ENCODE assay signal across 9 cellular contexts in genomic region chr4:38529189-38530115, GRCh38.
DNase-seq lines count a peak whose midpoint lies in the region; ATAC-seq and TF ChIP-seq lines count a peak whose summit lies in the region.
"Had no signal": no experiment of that assay in that cellular context is flagged by ENCODE, and none has a peak within 500 bp of the region (broad histone marks: within the 10 kb centered on the region; RNA-seq: fewer than 3 reads in every experiment).

No MANE protein-coding gene starts in this region.

- peak; percentile 72 for DNase-seq in activated naive CD4-positive, alpha-beta T cell treated with anti-CD3 and anti-CD28 coated beads, Interleukin-2, amount 10 ng/mL, durations not matched to agents 7 days and 5 days
- DNase-seq in lower leg skin (ENCODE audit: low spot score in 2 of 2) (no peak), HFFc6 (no peak)

- H3K9me3 ChIP-seq in OCI-LY3 (ENCODE audit: insufficient read depth, low read length) (no peaks in the 10 kb centered on the region), liver (ENCODE audit: control insufficient read depth in 4 of 4, low read length in 3 of 4) (no peaks in the 10 kb centered on the region), subcutaneous abdominal adipose tissue (ENCODE audit: control insufficient read depth in 5 of 5, low read length in 5 of 5) (no peaks in the 10 kb centered on the region)

- CTCF ChIA-PET in activated naive CD4-positive, alpha-beta T cell treated with anti-CD3 and anti-CD28 coated beads, Interleukin-2, amount 10 ng/mL, durations not matched to agents 7 days and 5 days (lab: Charles Lee) = interaction anchor here (0.8 kb wide), 1 partner anchor 210 kb away, joined by 3 read pairs; no protein-coding TSS in a partner anchor

- H3K4me1 ChIP-seq in OCI-LY3 (ENCODE audit: low read length) (peaks cover 10% of the 10 kb centered on the region), liver (ENCODE audit: control insufficient read depth in 4 of 4, insufficient read depth in 4 of 4, low read length in 3 of 4) (no peaks in the 10 kb centered on the region), subcutaneous abdominal adipose tissue (ENCODE audit: control insufficient read depth in 5 of 5, insufficient read depth in 5 of 5, low read length in 5 of 5) (peaks cover 0 to 25% (median 11%) of the 10 kb centered on the region in 5 donors)

- TF ChIP-seq POLR2A in lower leg skin (IDR thresholded peaks at IDR 0.05) = no peak

- no peaks in the 10 kb centered on the region for H3K36me3 ChIP-seq in OCI-LY3 (replicated peaks; ENCODE audit: low read depth, low read length)
- H3K36me3 ChIP-seq in liver (ENCODE audit: control insufficient read depth in 4 of 4, insufficient read depth in 3 of 4, low read depth in 1 of 4, low read length in 3 of 4) = no peaks in the 10 kb centered on the region
- H3K36me3 ChIP-seq in subcutaneous abdominal adipose tissue (ENCODE audit: control insufficient read depth in 5 of 5, insufficient read depth in 5 of 5, low read length in 5 of 5) = no peaks in the 10 kb centered on the region

- TF ChIP-seq CTCF in OCI-LY3 (IDR thresholded peaks at IDR 0.05; ENCODE audit: low read depth, low read length) (no peak), liver (IDR thresholded peaks at IDR 0.05; ENCODE audit: low read depth, low read length, missing input control) (no peak), lower leg skin (IDR thresholded peaks at IDR 0.05) (no peak), HFFc6 (IDR thresholded peaks at IDR 0.05) (no peak)

- peak overlapping the region; percentile 97 for H3K27ac Mint-ChIP-seq in activated naive CD4-positive, alpha-beta T cell treated with anti-CD3 and anti-CD28 coated beads, Interleukin-2, amount 10 ng/mL, durations not matched to agents 7 days and 5 days
- no peak overlapping the region for H3K27ac Mint-ChIP-seq in HFFc6

- H3K4me3 Mint-ChIP-seq in activated naive CD4-positive, alpha-beta T cell treated with anti-CD3 and anti-CD28 coated beads, Interleukin-2, amount 10 ng/mL, durations not matched to agents 7 days and 5 days = no peak overlapping the region
- H3K4me3 Mint-ChIP-seq in HFFc6 = no peak overlapping the region

- peaks cover 10% of the 10 kb centered on the region for H3K9me3 Mint-ChIP-seq in activated naive CD4-positive, alpha-beta T cell treated with anti-CD3 and anti-CD28 coated beads, Interleukin-2, amount 10 ng/mL, durations not matched to agents 7 days and 5 days
- no peaks in the 10 kb centered on the region for H3K9me3 Mint-ChIP-seq in HFFc6

- no peaks in the 10 kb centered on the region for H3K79me2 ChIP-seq in OCI-LY3 (ENCODE audit: low read length)

- peak overlapping the region; percentile 52; the same call in 1 of the 2 replicates for H2AFZ ChIP-seq in OCI-LY3 (ENCODE audit: low read depth, low read length)

- intact Hi-C loops in lower leg skin (cut with DNase I; ENCODE audit: low total_unique reads) = no loop called here

- peaks cover 19% of the 10 kb centered on the region for H3K36me3 Mint-ChIP-seq in activated naive CD4-positive, alpha-beta T cell treated with anti-CD3 and anti-CD28 coated beads, Interleukin-2, amount 10 ng/mL, durations not matched to agents 7 days and 5 days
- no peaks in the 10 kb centered on the region for H3K36me3 Mint-ChIP-seq in HFFc6 (ENCODE audit: low read depth)

- peaks cover 4% of the 10 kb centered on the region for H3K27me3 Mint-ChIP-seq in activated naive CD4-positive, alpha-beta T cell treated with anti-CD3 and anti-CD28 coated beads, Interleukin-2, amount 10 ng/mL, durations not matched to agents 7 days and 5 days
- peaks cover 20% of the 10 kb centered on the region for H3K27me3 Mint-ChIP-seq in HFFc6 (ENCODE audit: insufficient read depth)

- WGBS in liver = 73% methylated on average over 15 of the region's 15 CpGs
- WGBS in lower leg skin, 2 donors = 68 to 80% methylated on average over 15 of the region's 15 CpGs

- H3K4me1 Mint-ChIP-seq in activated naive CD4-positive, alpha-beta T cell treated with anti-CD3 and anti-CD28 coated beads, Interleukin-2, amount 10 ng/mL, durations not matched to agents 7 days and 5 days = peaks cover 35% of the 10 kb centered on the region
- no peaks in the 10 kb centered on the region for H3K4me1 Mint-ChIP-seq in HFFc6 (ENCODE audit: low read depth)

- ATAC-seq in GM18867 (IDR thresholded peaks at IDR 0.05; ENCODE audit: unreplicated experiment) = peak; percentile 83
- peak; percentile 64 for ATAC-seq in HG02943 (IDR thresholded peaks at IDR 0.05; ENCODE audit: low read depth, unreplicated experiment)
- ATAC-seq: Panc1 had no signal

- H3K27ac ChIP-seq in OCI-LY3 (ENCODE audit: low read length) = no peak overlapping the region
- peak overlapping the region; percentile 9 to 32 for H3K27ac ChIP-seq in liver (ENCODE audit: low read depth in 1 of 2, low read length in 2 of 2)
- H3K27ac ChIP-seq in subcutaneous abdominal adipose tissue (ENCODE audit: low read depth, low read length) = peak overlapping the region; percentile 54

- H3K4me2 ChIP-seq in OCI-LY3 (ENCODE audit: low read length) = no peak overlapping the region

- no peaks in the 10 kb centered on the region for H4K20me1 ChIP-seq in OCI-LY3 (ENCODE audit: insufficient read depth, low read length)

- H3K4me3 ChIP-seq in OCI-LY3 (ENCODE audit: low read length) = no peak overlapping the region
- H3K4me3 ChIP-seq in liver (ENCODE audit: low read depth in 1 of 3, low read length in 3 of 3) = no peak overlapping the region
- H3K4me3 ChIP-seq in subcutaneous abdominal adipose tissue (ENCODE audit: low read depth in 1 of 5, low read length in 5 of 5) = peak overlapping the region in 2 of 5 donors; percentile 13 to 19
- no peak overlapping the region for H3K4me3 ChIP-seq in lower leg skin (ENCODE audit: low read depth, poor library complexity, severe bottlenecking)

- peak in 1 of 2 donors; percentile 8 for TF ChIP-seq RAD21 in liver (IDR thresholded peaks at IDR 0.05)

- H3K9ac ChIP-seq in OCI-LY3 (ENCODE audit: low read length) = no peak overlapping the region
- H3K9ac ChIP-seq in liver (ENCODE audit: low read depth in 1 of 2, low read length in 2 of 2) = no peak overlapping the region
- peak overlapping the region in 1 of 5 donors; percentile 13 for H3K9ac ChIP-seq in subcutaneous abdominal adipose tissue (ENCODE audit: low read length in 5 of 5)

- H3K27me3 ChIP-seq in OCI-LY3 (ENCODE audit: low read depth, low read length) = peaks cover 45% of the 10 kb centered on the region
- no peaks in the 10 kb centered on the region for H3K27me3 ChIP-seq in liver (ENCODE audit: control insufficient read depth in 4 of 4, insufficient read depth in 4 of 4, low read length in 3 of 4)
- H3K27me3 ChIP-seq in subcutaneous abdominal adipose tissue (ENCODE audit: control insufficient read depth in 5 of 5, insufficient read depth in 4 of 5, low read length in 5 of 5) = no peaks in the 10 kb centered on the region

TF ChIP-seq in liver, 16 proteins besides CTCF, POLR2A, EP300 and RAD21 (continues in another document):
- TF ChIP-seq NR2F2 (IDR thresholded peaks at IDR 0.05) = no peak
- TF ChIP-seq EGR1 (IDR thresholded peaks at IDR 0.05; ENCODE audit: low read depth in 2 of 2) = no peak
- no peak for TF ChIP-seq FOXA1 (IDR thresholded peaks at IDR 0.05)
- TF ChIP-seq FOXA2 (IDR thresholded peaks at IDR 0.05) = no peak
- no peak for TF ChIP-seq YY1 (IDR thresholded peaks at IDR 0.05)
- no peak for TF ChIP-seq ATF3 (IDR thresholded peaks at IDR 0.05)
- TF ChIP-seq HNF4A (conservative IDR thresholded peaks at IDR 0.05) = no peak
- no peak for TF ChIP-seq TAF1 (conservative IDR thresholded peaks at IDR 0.05)
- TF ChIP-seq MAX (IDR thresholded peaks at IDR 0.05) = no peak
- TF ChIP-seq HNF4G (IDR thresholded peaks at IDR 0.05) = no peak
- no peak for TF ChIP-seq SP1 (IDR thresholded peaks at IDR 0.05)
- TF ChIP-seq JUND (IDR thresholded peaks at IDR 0.05) = no peak
- TF ChIP-seq REST (IDR thresholded peaks at IDR 0.05) = no peak
